Comparison of ENCODE assay signal across 7 cellular contexts in the genomic region with DNA sequence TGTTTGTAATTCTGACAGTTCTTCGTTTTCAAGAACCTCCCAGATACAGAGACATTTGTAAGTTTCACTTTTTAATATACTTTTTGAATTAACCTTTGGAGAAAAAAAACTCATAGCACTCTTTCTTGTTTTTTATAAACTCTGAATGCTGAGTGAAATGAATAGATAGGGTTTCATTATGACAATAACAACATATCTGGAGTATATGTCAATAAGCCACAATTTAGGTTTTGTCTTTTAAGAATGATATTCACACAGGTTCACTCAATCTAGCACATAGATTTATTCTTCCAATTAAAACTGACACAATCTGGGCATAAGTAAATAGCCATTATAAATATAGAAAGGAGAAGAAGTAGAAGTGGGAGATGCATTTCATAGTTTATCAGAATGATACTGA.
"Had no signal": no experiment of that assay in that cellular context is flagged by ENCODE, and none has a peak within 500 bp of the region (broad histone marks: within the 10 kb centered on the region; RNA-seq: fewer than 3 reads in every experiment).

No MANE protein-coding gene starts in this region.

- DNase-seq: GDM1, GF-D8 had no signal

- FAIRE-seq: G401.6, GM12891, GM12892, GM18507, GM19239 had no signal
